ENCODE assay signal across 5 cellular contexts in genomic region chr19:6393982-6394412, GRCh38.
DNase-seq lines count a peak whose midpoint lies in the region; ATAC-seq and TF ChIP-seq lines count a peak whose summit lies in the region.

No MANE protein-coding gene starts in this region.

- peak; percentile 72 for DNase-seq in HuH-7.5 (ENCODE audit: low spot score)
- no peak for DNase-seq in nephron progenitor cell

- no peaks in the 10 kb centered on the region for H3K9me3 Mint-ChIP-seq in activated naive CD4-positive, alpha-beta T cell treated with anti-CD3 and anti-CD28 coated beads, Interleukin-2, amount 50 U/mL, for 24 hours
- no peaks in the 10 kb centered on the region for H3K9me3 Mint-ChIP-seq in nephron progenitor cell

- peaks cover 18% of the 10 kb centered on the region for H3K4me1 Mint-ChIP-seq in activated naive CD4-positive, alpha-beta T cell treated with anti-CD3 and anti-CD28 coated beads, Interleukin-2, amount 50 U/mL, for 24 hours
- peaks cover 32% of the 10 kb centered on the region for H3K4me1 Mint-ChIP-seq in nephron progenitor cell

- TF ChIP-seq CTCF in nephron progenitor cell (IDR thresholded peaks at IDR 0.05): no peak

- H3K27ac Mint-ChIP-seq in activated naive CD4-positive, alpha-beta T cell treated with anti-CD3 and anti-CD28 coated beads, Interleukin-2, amount 50 U/mL, for 24 hours: peak overlapping the region; percentile 97
- H3K27ac Mint-ChIP-seq in nephron progenitor cell: peak overlapping the region; percentile 99

- H3K4me3 Mint-ChIP-seq in activated naive CD4-positive, alpha-beta T cell treated with anti-CD3 and anti-CD28 coated beads, Interleukin-2, amount 50 U/mL, for 24 hours: peak overlapping the region; percentile 96
- H3K4me3 Mint-ChIP-seq in nephron progenitor cell: peak overlapping the region; percentile 89

- ATAC-seq in GM21529 (IDR thresholded peaks at IDR 0.05; ENCODE audit: unreplicated experiment): no peak
- no peak for ATAC-seq in HG02763 (IDR thresholded peaks at IDR 0.05; ENCODE audit: unreplicated experiment)

- no peaks in the 10 kb centered on the region for H3K27me3 Mint-ChIP-seq in activated naive CD4-positive, alpha-beta T cell treated with anti-CD3 and anti-CD28 coated beads, Interleukin-2, amount 50 U/mL, for 24 hours
- H3K27me3 Mint-ChIP-seq in nephron progenitor cell (ENCODE audit: low read depth, poor library complexity): no peaks in the 10 kb centered on the region

- peaks cover 2% of the 10 kb centered on the region for H3K36me3 Mint-ChIP-seq in activated naive CD4-positive, alpha-beta T cell treated with anti-CD3 and anti-CD28 coated beads, Interleukin-2, amount 50 U/mL, for 24 hours
- peaks cover 19% of the 10 kb centered on the region for H3K36me3 Mint-ChIP-seq in nephron progenitor cell (ENCODE audit: low read depth)
